In the genomic region with DNA sequence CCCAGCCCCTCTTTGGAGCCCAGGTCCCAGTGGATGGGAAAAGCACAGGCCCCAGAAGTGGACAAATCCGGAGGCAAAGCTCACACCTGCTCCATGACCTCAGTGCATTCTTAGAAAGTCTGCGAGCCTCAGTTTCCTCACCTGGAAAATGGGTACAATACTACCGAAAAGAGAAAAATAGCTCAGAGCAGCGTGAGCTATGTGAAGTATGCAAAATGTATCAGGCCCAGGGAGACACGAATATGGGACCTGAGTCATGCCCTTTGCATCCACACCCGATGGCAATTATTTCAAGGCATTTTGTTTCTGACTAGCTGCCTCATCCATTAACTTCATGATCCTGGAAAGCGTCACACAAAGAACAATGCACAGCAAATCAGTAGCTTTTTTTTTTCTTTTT, we compare ENCODE assay signal across 1 cellular context.
TF ChIP-seq lines count a peak whose summit lies in the region.

No MANE protein-coding gene starts in this region.

TF ChIP-seq in HepG2, 621 proteins besides CTCF, POLR2A, EP300 and RAD21:
- TF ChIP-seq SRSF4 (IDR thresholded peaks at IDR 0.05; ENCODE audit: low read depth, low read length, poor library complexity, severe bottlenecking) (no peak), ZNF629 (CRISPR knock-in tag; conservative IDR thresholded peaks at IDR 0.05) (peak; percentile 98), SNAPC2 (CRISPR knock-in tag; IDR thresholded peaks at IDR 0.05) (no peak), ADNP (CRISPR knock-in tag; IDR thresholded peaks at IDR 0.05) (peak; percentile 46; the same call in 1 of the 2 replicates), MAFF (IDR thresholded peaks at IDR 0.05; ENCODE audit: low read depth, low read length) (no peak), ZBTB26 (CRISPR knock-in tag; IDR thresholded peaks at IDR 0.05; ENCODE audit: borderline replicate concordance) (no peak), ZMAT3 (CRISPR knock-in tag; conservative IDR thresholded peaks at IDR 0.05) (no peak), HMG20A (CRISPR knock-in tag; IDR thresholded peaks at IDR 0.05; ENCODE audit: borderline replicate concordance) (no peak), ZMYM3 (CRISPR knock-in tag; IDR thresholded peaks at IDR 0.05) (peak; percentile 60; the same call in 1 of the 2 replicates), ZNF720 (CRISPR knock-in tag; IDR thresholded peaks at IDR 0.05) (no peak), GMEB2 (CRISPR knock-in tag; IDR thresholded peaks at IDR 0.05; ENCODE audit: low read depth) (no peak), HOXA5 (CRISPR knock-in tag; IDR thresholded peaks at IDR 0.05) (no peak), ZFP1 (CRISPR knock-in tag; IDR thresholded peaks at IDR 0.05) (no peak), CHD4 (IDR thresholded peaks at IDR 0.05; ENCODE audit: borderline replicate concordance, low read length) (peak; percentile 84; the same call in 1 of the 2 replicates), PRPF4 (IDR thresholded peaks at IDR 0.05; ENCODE audit: low read depth, low read length, poor library complexity, severe bottlenecking) (no peak), ATF7-NPFF (CRISPR knock-in tag; IDR thresholded peaks at IDR 0.05; ENCODE audit: low read depth) (0 out of 2 replicates have a peak, but pooled peaks have one; percentile 44), EEA1 (CRISPR knock-in tag; IDR thresholded peaks at IDR 0.05; ENCODE audit: borderline replicate concordance) (no peak), REL (CRISPR knock-in tag; conservative IDR thresholded peaks at IDR 0.05) (no peak)
- TF ChIP-seq, protein P1, sequence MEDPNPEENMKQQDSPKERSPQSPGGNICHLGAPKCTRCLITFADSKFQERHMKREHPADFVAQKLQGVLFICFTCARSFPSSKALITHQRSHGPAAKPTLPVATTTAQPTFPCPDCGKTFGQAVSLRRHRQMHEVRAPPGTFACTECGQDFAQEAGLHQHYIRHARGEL (CRISPR knock-in tag; IDR thresholded peaks at IDR 0.05): no peak
